In the genomic region with DNA sequence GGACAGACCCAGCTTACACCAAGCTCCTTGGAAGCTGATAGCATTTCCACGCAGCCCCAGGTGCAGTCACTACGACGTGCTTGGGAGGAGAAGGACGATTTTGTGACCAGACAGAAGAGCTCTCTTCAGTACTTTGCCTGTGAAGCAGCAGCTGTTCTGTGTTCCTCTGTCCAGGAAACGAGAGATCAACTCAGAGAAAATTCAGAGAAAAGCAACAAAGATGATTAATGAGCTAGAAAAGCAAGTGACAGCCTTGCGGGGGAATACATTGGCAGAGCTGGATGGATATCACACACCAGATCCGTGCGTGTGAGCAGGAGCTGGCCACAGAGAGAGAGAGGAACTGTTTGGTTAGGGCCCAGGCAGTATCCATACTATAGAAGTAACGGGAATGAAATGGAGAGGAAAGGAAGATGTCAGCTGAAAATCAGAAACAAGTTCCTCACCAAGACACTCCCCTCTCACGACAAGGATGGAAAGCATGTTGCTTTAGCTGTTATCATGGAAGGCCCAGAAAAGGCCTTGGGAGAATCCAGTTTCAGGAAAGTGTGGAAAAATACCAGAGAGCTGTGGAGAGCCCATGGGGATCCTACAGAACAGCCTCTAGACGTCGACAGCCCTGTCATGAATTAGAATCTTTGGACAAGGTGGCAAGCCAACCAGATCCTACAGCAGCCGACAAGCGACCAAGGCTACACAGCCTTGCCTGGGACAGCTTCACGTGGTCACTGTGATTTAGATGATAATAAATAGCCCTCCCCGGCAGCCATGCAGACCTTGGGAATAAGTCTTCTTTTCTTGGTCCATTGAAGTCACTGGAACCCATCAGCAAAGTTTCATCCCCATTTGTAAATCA, we compare ENCODE assay signal across 13 cellular contexts.
A peak's percentile ranks its signal among the peaks of the same experiment; 100 is the strongest.
DNase-seq lines count a peak whose midpoint lies in the region; ATAC-seq, FAIRE-seq and TF ChIP-seq lines count a peak whose summit lies in the region.
"Had no signal": no experiment of that assay in that cellular context is flagged by ENCODE, and none has a peak within 500 bp of the region (broad histone marks: within the 10 kb centered on the region; RNA-seq: fewer than 3 reads in every experiment).

No MANE protein-coding gene starts in this region.

- H3K9me1 ChIP-seq in K562 (ENCODE audit: control insufficient read depth, insufficient read depth, low read length) = no peaks in the 10 kb centered on the region

- CTCF ChIA-PET in K562 (lab: Yijun Ruan, JAX; ENCODE audit: low intra/inter-chr PET ratio) = no interaction called here

- H3K9me3 Mint-ChIP-seq in T-helper 1 cell treated with Interleukin-12 subunit alpha and Interleukin-12 subunit beta and Interleukin-4 antibody, amounts not matched to agents 30 μg/mL and 1 μg/mL, for 36 hours = peaks cover 5% of the 10 kb centered on the region

- H3K27ac Mint-ChIP-seq in T-helper 1 cell treated with Interleukin-12 subunit alpha and Interleukin-12 subunit beta and Interleukin-4 antibody, amounts not matched to agents 30 μg/mL and 1 μg/mL, for 36 hours = peak overlapping the region; percentile 37

- H3K27me3 Mint-ChIP-seq in T-helper 1 cell treated with Interleukin-12 subunit alpha and Interleukin-12 subunit beta and Interleukin-4 antibody, amounts not matched to agents 30 μg/mL and 1 μg/mL, for 36 hours (ENCODE audit: low read depth) = no peaks in the 10 kb centered on the region

- peaks cover 11% of the 10 kb centered on the region for H3K36me3 Mint-ChIP-seq in T-helper 1 cell treated with Interleukin-12 subunit alpha and Interleukin-12 subunit beta and Interleukin-4 antibody, amounts not matched to agents 30 μg/mL and 1 μg/mL, for 36 hours (ENCODE audit: low read depth)

- in situ Hi-C loops in K562 (cut with MboI) = no loop called here

- WGBS in K562 (ENCODE audit: insufficient coverage, low coverage, missing lambda C conversion rate) = 12% methylated on average over 16 of the region's 16 CpGs

- no peaks in the 10 kb centered on the region for H3K36me3 ChIP-seq in K562 (ENCODE audit: control insufficient read depth, insufficient read depth, low read length)

- TF ChIP-seq EP300 in K562 (IDR thresholded peaks at IDR 0.05; ENCODE audit: low read length) = no peak

- BruUV-seq in K562 (replicated peaks; lab: Mats Ljungman, UMichigan) = no TSS peak

- DNase-seq in T-helper 1 cell = no peak
- peak in 1 of 4 experiments; percentile 46 for DNase-seq in K562 (ENCODE audit: extremely low read depth in 1 of 4, low spot score in 3 of 4)
- no peak for DNase-seq in left colon
- DNase-seq in stimulated activated CD8-positive, alpha-beta memory T cell treated with anti-CD3 and anti-CD28 coated beads, Interleukin-4, amount 100 ng/mL, for 48 hours = peak; percentile 19
- no peak for DNase-seq in NCI-H187 treated with DMSO at 0.1 percent for 48 hours (lab: John Stamatoyannopoulos, UW)
- DNase-seq in RPMI8226 = no peak
- DNase-seq: activated CD4-positive, CD25-positive, alpha-beta regulatory T cell treated with anti-CD3 and anti-CD28 coated beads, Interleukin-2, amount 50 U/mL, for 72 hours; EL; stimulated activated CD4-positive, alpha-beta T cell treated with anti-CD3 and anti-CD28 coated beads, Interleukin-1b, Interleukin-23, amount 100 ng/mL, for 48 hours had no signal

- no peak for TF ChIP-seq POLR2A in K562 (conservative IDR thresholded peaks at IDR 0.05)

- TF ChIP-seq RAD21 in K562 (CRISPR knock-in tag; conservative IDR thresholded peaks at IDR 0.05 in 1 of 2, IDR thresholded peaks at IDR 0.05 in 1 of 2) = 0 out of 4 replicates have a peak, but pooled peaks of 1 of the 2 experiments have one; percentile 7

- POLR2A ChIA-PET in K562 (lab: Yijun Ruan, JAX) = interaction anchor here (0.9 to 1.8 kb wide), 5 partner anchors 9 to 47 kb away, joined by 4 to 9 read pairs (median 4); no protein-coding TSS in a partner anchor

- H3K9me3 ChIP-seq in K562 (replicated peaks; ENCODE audit: control insufficient read depth, insufficient read depth, low read depth, low read length) = peaks cover 4% of the 10 kb centered on the region; the same call in 1 of the 2 replicates

- no peak for FAIRE-seq in K562 (lab: Jason Lieb, UNC)
- FAIRE-seq: A204.1 had no signal

- no peak overlapping the region for H3K4me2 ChIP-seq in K562 (ENCODE audit: insufficient read depth, low read length)

- no peaks in the 10 kb centered on the region for H3K79me2 ChIP-seq in K562 (ENCODE audit: control insufficient read depth, insufficient read depth, low read length)

- peaks cover 0 to 3% of the 10 kb centered on the region in 2 experiments; a peak in 1 of 5 replicates for H3K27me3 ChIP-seq in K562 (ENCODE audit: control insufficient read depth in 2 of 2, insufficient read depth in 2 of 2, low read length in 2 of 2)

- intact Hi-C loops in K562 (cut with micrococcal nuclease) = no loop called here
- intact Hi-C loops in left colon (cut with DNase I, micrococcal nuclease) = no loop called here

- H3K4me3 Mint-ChIP-seq in T-helper 1 cell treated with Interleukin-12 subunit alpha and Interleukin-12 subunit beta and Interleukin-4 antibody, amounts not matched to agents 30 μg/mL and 1 μg/mL, for 36 hours = peak overlapping the region; percentile 8

- H4K20me1 ChIP-seq in K562 (replicated peaks; ENCODE audit: control insufficient read depth, insufficient read depth, low read length) = no peaks in the 10 kb centered on the region

- H3K4me3 ChIP-seq in K562 = no peak overlapping the region

- peaks cover 0 to 13% of the 10 kb centered on the region in 2 experiments; a peak in 4 of 5 replicates for H3K4me1 ChIP-seq in K562 (replicated peaks in 1 of 2; ENCODE audit: control insufficient read depth in 2 of 2, insufficient read depth in 2 of 2, low read length in 2 of 2)

- peak overlapping the region in 1 of 2 experiments; percentile 4; a peak in 2 of 4 replicates for H3K9ac ChIP-seq in K562 (ENCODE audit: insufficient read depth in 1 of 2, low read depth in 2 of 2, low read length in 2 of 2)

- no peak for TF ChIP-seq CTCF in K562 (IDR thresholded peaks at IDR 0.05 in 2 of 3, conservative IDR thresholded peaks at IDR 0.05 in 1 of 3; ENCODE audit: insufficient read depth in 2 of 3, low read depth in 1 of 3, low read length in 3 of 3)

- peak overlapping the region; percentile 30 for H2AFZ ChIP-seq in K562 (ENCODE audit: low read depth, low read length)

- ATAC-seq in K562 (peak; percentile 46), left colon (peak; percentile 36), GM19452 (IDR thresholded peaks at IDR 0.05; ENCODE audit: unreplicated experiment) (no peak)
- ATAC-seq: HCT116 had no signal

- peaks cover 48% of the 10 kb centered on the region for H3K4me1 Mint-ChIP-seq in T-helper 1 cell treated with Interleukin-12 subunit alpha and Interleukin-12 subunit beta and Interleukin-4 antibody, amounts not matched to agents 30 μg/mL and 1 μg/mL, for 36 hours (ENCODE audit: low read depth)

- H3K27ac ChIP-seq in K562 (ENCODE audit: extremely low read depth, low read depth, low read length) = no peak overlapping the region

TF ChIP-seq in K562, 482 proteins besides CTCF, POLR2A, EP300 and RAD21 (continues in another document):
- no peak for TF ChIP-seq TARDBP (IDR thresholded peaks at IDR 0.05)
- TF ChIP-seq CAMTA2 (CRISPR knock-in tag; conservative IDR thresholded peaks at IDR 0.05) = no peak
- no peak for TF ChIP-seq ATF7 (IDR thresholded peaks at IDR 0.05)
- TF ChIP-seq USF1 (CRISPR knock-in tag; IDR thresholded peaks at IDR 0.05) = 0 out of 2 replicates have a peak, but pooled peaks have one; percentile 32
- no peak for TF ChIP-seq MBD1 (CRISPR knock-in tag; IDR thresholded peaks at IDR 0.05)
- no peak for TF ChIP-seq TRIM24 (IDR thresholded peaks at IDR 0.05)
- TF ChIP-seq SIRT6 (IDR thresholded peaks at IDR 0.05; ENCODE audit: low read depth, low read length) = no peak
- no peak for TF ChIP-seq SMAD1 (IDR thresholded peaks at IDR 0.05; ENCODE audit: low read depth, low read length, partially characterized antibody)
- TF ChIP-seq ELF2 (CRISPR knock-in tag; IDR thresholded peaks at IDR 0.05) = no peak
- 0 out of 2 replicates have a peak, but pooled peaks have one; percentile 13 for TF ChIP-seq ZNF449 (CRISPR knock-in tag; IDR thresholded peaks at IDR 0.05)
- no peak for TF ChIP-seq PHF20 (IDR thresholded peaks at IDR 0.05; ENCODE audit: partially characterized antibody)
- no peak for TF ChIP-seq ZNF217 (CRISPR knock-in tag; IDR thresholded peaks at IDR 0.05)
- TF ChIP-seq NFE2 (IDR thresholded peaks at IDR 0.05; ENCODE audit: low read depth) = no peak
- TF ChIP-seq SRSF3 (IDR thresholded peaks at IDR 0.05; ENCODE audit: insufficient read depth, low read length) = no peak
- no peak for TF ChIP-seq PTTG1 (tag; IDR thresholded peaks at IDR 0.05; ENCODE audit: low read depth)
